Comparison of ENCODE assay signal across 8 cellular contexts in the genomic region with DNA sequence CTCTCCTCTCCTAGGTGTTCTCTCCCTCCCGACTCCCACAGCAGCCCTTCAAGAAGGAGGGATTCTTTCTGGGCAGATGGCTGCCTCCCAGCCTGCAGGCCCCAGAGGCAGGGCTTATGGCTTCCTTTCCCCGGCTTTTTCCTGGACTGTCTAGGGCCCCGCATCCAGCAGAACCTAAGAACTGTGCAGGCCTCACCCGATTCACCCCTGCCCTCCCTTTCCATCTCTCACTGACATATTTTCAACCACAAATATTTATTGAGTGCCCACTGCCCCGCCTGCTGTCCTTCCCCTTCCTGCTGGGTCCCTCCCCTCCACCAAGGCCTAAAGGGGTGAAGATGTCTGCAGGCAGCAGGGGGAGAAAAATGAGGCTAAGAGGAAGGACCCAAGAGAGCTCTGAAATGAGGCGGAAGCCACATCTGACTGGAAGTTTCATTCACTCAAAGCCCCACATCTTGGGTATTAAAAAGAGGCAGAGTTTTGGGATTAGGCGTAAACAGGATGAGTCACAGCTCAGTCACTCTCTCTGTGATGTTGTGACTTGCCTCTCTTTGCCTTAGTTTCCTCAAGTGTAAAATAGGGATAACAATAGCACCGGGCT. TPM values are rescaled to one million over a fixed set of nuclear protein-coding genes. Genes with fewer than 3 reads are reported as not detected.
DNase-seq lines count a peak whose midpoint lies in the region; ATAC-seq and TF ChIP-seq lines count a peak whose summit lies in the region.

No MANE protein-coding gene starts in this region.

- H3K36me3 ChIP-seq in lower lobe of right lung, result no peaks in the 10 kb centered on the region

- H3K27me3 ChIP-seq in lower lobe of right lung (ENCODE audit: low read depth), result no peaks in the 10 kb centered on the region

- peaks cover 69% of the 10 kb centered on the region for H3K4me1 ChIP-seq in lower lobe of right lung

- peak overlapping the region; percentile 82 for H3K27ac ChIP-seq in lower lobe of right lung

- ATAC-seq in left cardiac atrium, result peak in 1 of 2 donors; percentile 28
- no peak for ATAC-seq in Right ventricle myocardium superior (ENCODE audit: poor library complexity)
- peak; percentile 33 to 46 for ATAC-seq in lower lobe of right lung
- ATAC-seq in GM21619 (IDR thresholded peaks at IDR 0.05; ENCODE audit: unreplicated experiment), result no peak

- peak; percentile 29 for DNase-seq in left cardiac atrium
- no peak for DNase-seq in Right ventricle myocardium superior
- peak; percentile 55 for DNase-seq in NCI-H345 (lab: John Stamatoyannopoulos, UW)
- peak; percentile 90 for DNase-seq in astrocyte of the hippocampus (ENCODE audit: low read depth, low spot score)
- peak; percentile 76 for DNase-seq in lower lobe of right lung
- DNase-seq in stimulated activated CD4-positive, alpha-beta T cell treated with anti-CD3 and anti-CD28 coated beads, Interleukin-4, amount 100 ng/mL, for 1 hour, result no peak
- DNase-seq in iPS-NIHi7 (ENCODE audit: extremely low spot score), result no peak

- TF ChIP-seq CTCF in lower lobe of right lung (IDR thresholded peaks at IDR 0.05), result no peak

- no peaks in the 10 kb centered on the region for H3K9me3 ChIP-seq in lower lobe of right lung

- intact Hi-C loops in left cardiac atrium (cut with DNase I) (no loop called here), Right ventricle myocardium superior (cut with DNase I) (no loop called here), lower lobe of right lung (cut with DNase I) (no loop called here)

- H3K4me3 ChIP-seq in lower lobe of right lung, result peak overlapping the region; percentile 56

RNA-seq across cellular contexts. Expression of a gene that starts 2.9 kb away (rescaled TPM):
- total RNA-seq in left cardiac atrium (1 to 10 TPM in 1 of 2 donors, under 1 TPM in 1; 0.85 to 3.5 TPM), Right ventricle myocardium superior (not detected), lower lobe of right lung (156 TPM)

RNA-seq across cellular contexts. Expression of a gene that starts 11.5 kb away (rescaled TPM):
- total RNA-seq in left cardiac atrium (10 to 100 TPM; 40.4 to 66.6 TPM), Right ventricle myocardium superior (23.2 TPM), lower lobe of right lung (122 TPM)

RNA-seq across cellular contexts. Expression of a gene that starts 30.6 kb away (rescaled TPM):
- total RNA-seq in left cardiac atrium (100 to 1,000 TPM in 1 of 2 donors, 10 to 100 TPM in 1; 89.6 to 117 TPM), Right ventricle myocardium superior (47.9 TPM), lower lobe of right lung (165 TPM)

Comparison
In these comparisons a context has a peak if more than half of its experiments do, and no peak if none do; other contexts are left out.
1. DNase-seq: peak in left cardiac atrium (single experiment), NCI-H345 (single experiment), astrocyte of the hippocampus (single experiment) and lower lobe of right lung (single experiment); none in Right ventricle myocardium superior (single experiment), stimulated activated CD4-positive, alpha-beta T cell treated with anti-CD3 and anti-CD28 coated beads, Interleukin-4, amount 100 ng/mL, for 1 hour (single experiment) and iPS-NIHi7 (single experiment).
2. ATAC-seq: peak in lower lobe of right lung (2 of 2); none in Right ventricle myocardium superior (single experiment) and GM21619 (single experiment).
3. RNA of a gene that starts 2.9 kb away (total RNA-seq): 156 TPM in lower lobe of right lung (single experiment); 0.85 to 3.5 TPM in left cardiac atrium and not detected in Right ventricle myocardium superior (single experiment); every median in the first group is over 10 times any median in the second.